In the genomic region with DNA sequence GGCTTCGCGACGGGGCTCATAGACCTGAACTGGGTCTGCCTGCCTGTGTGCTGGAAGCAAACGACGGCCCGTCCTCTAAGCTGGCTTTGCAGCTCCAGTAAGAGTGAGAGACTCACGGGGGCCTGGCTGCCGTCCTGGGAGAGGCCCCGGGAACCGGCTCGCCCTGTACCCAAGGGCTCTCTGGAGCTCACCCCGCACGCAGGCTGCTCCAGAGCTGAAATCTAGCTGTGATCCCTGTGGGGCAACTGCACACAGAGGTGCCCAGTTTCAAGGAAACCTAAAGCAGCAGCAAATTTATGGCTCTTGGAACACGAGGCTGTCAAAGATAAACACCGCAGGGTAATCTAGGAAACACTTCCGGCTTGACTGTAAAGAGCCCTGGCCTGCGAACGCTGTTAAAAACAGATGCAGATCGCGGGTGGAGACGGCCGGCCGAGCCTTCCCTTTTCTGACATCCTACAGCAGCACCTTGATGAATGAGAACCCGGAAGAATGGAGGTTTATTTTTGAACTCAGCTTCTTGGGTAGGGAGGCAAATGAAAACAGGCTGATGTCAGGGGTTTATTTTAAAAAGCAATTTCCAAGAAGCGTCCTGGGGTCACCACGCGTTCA, we compare ENCODE assay signal across 9 cellular contexts. TPM values are rescaled to one million over a fixed set of nuclear protein-coding genes. Genes with fewer than 3 reads are reported as not detected.
DNase-seq lines count a peak whose midpoint lies in the region; TF ChIP-seq lines count a peak whose summit lies in the region.
"Had no signal": no experiment of that assay in that cellular context is flagged by ENCODE, and none has a peak within 500 bp of the region (broad histone marks: within the 10 kb centered on the region; RNA-seq: fewer than 3 reads in every experiment).

No MANE protein-coding gene starts in this region.

- TF ChIP-seq POLR2A in adrenal gland (IDR thresholded peaks at IDR 0.05): no peak

- H3K36me3 ChIP-seq in duodenal mucosa (ENCODE audit: control insufficient read depth in 1 of 2, insufficient read depth in 2 of 2, low read length in 2 of 2) (peaks cover 0 to 3% of the 10 kb centered on the region in 2 donors), adrenal gland (replicated peaks in 1 of 2) (peaks cover 0 to 19% of the 10 kb centered on the region in 2 donors)

- H3K4me3 ChIP-seq in duodenal mucosa (ENCODE audit: low read depth in 1 of 2, low read length in 2 of 2) (peak overlapping the region in 1 of 2 donors; percentile 26), adrenal gland (no peak overlapping the region)

- intact Hi-C loops in adrenal gland (cut with DNase I): loop anchor here in 1 of 2 donors (10.0 kb wide), 1 partner anchor 127 kb away; the partner anchor contains the start of gene GNA12

- no peaks in the 10 kb centered on the region for H3K9me3 ChIP-seq in duodenal mucosa (ENCODE audit: control insufficient read depth in 1 of 2, low read length in 2 of 2)
- no peaks in the 10 kb centered on the region for H3K9me3 ChIP-seq in adrenal gland (replicated peaks in 1 of 3)

- peaks cover 11% of the 10 kb centered on the region for H3K27me3 Mint-ChIP-seq in nephron progenitor cell (ENCODE audit: low read depth, poor library complexity)

- H3K27ac ChIP-seq in duodenal mucosa (ENCODE audit: low read depth, low read length) (peak overlapping the region; percentile 13), adrenal gland (peak overlapping the region in 2 of 5 donors; percentile 3 to 73)
- H3K27ac ChIP-seq: HL-60 had no signal

- H3K4me1 Mint-ChIP-seq in nephron progenitor cell: peaks cover 79% of the 10 kb centered on the region

- peaks cover 20 to 24% of the 10 kb centered on the region in 2 donors for H3K4me1 ChIP-seq in duodenal mucosa (ENCODE audit: control insufficient read depth in 1 of 2, insufficient read depth in 2 of 2, low read length in 2 of 2)
- H3K4me1 ChIP-seq in adrenal gland (replicated peaks in 1 of 2): peaks cover 0 to 5% of the 10 kb centered on the region in 2 donors

- DNase-seq in DMS153 (lab: John Stamatoyannopoulos, UW) (peak; percentile 96), NCI-H510A (lab: John Stamatoyannopoulos, UW) (peak; percentile 69), nephron progenitor cell (peak; percentile 49), NCI-H2107 (lab: John Stamatoyannopoulos, UW) (no peak), adrenal gland (no peak), superior temporal gyrus (ENCODE audit: extremely low spot score) (no peak)
- DNase-seq in stimulated activated CD4-positive, alpha-beta T cell treated with anti-CD3 and anti-CD28 coated beads, Interleukin-4, amount 100 ng/mL, for 24 hours: no peak

- H3K9me3 Mint-ChIP-seq in nephron progenitor cell: no peaks in the 10 kb centered on the region

- TF ChIP-seq CTCF in nephron progenitor cell (IDR thresholded peaks at IDR 0.05): no peak
- no peak for TF ChIP-seq CTCF in adrenal gland (IDR thresholded peaks at IDR 0.05)

- peak overlapping the region; percentile 27 to 45 for H3K9ac ChIP-seq in duodenal mucosa (ENCODE audit: low read depth in 1 of 2, low read length in 2 of 2)

- peak overlapping the region; percentile 73 for H3K4me3 Mint-ChIP-seq in nephron progenitor cell

- peaks cover 33% of the 10 kb centered on the region for H3K36me3 Mint-ChIP-seq in nephron progenitor cell (ENCODE audit: low read depth)

- H3K27ac Mint-ChIP-seq in nephron progenitor cell: peak overlapping the region; percentile 99

- H3K27me3 ChIP-seq in duodenal mucosa (ENCODE audit: control insufficient read depth in 1 of 2, insufficient read depth in 2 of 2, low read length in 2 of 2): no peaks in the 10 kb centered on the region
- no peaks in the 10 kb centered on the region for H3K27me3 ChIP-seq in adrenal gland

- WGBS in adrenal gland, 4 donors: 42 to 62% (median 49%) methylated on average over 20 to 27 of the region's 27 CpGs

RNA-seq across cellular contexts. Expression of gene AMZ1, which starts 29.4 kb away (rescaled TPM):
- under 1 TPM in 2 of 8 donors, not detected in 6; 0.14 to 0.36 TPM for total RNA-seq in adrenal gland
- under 1 TPM; 0.07 to 0.32 (median 0.07) TPM for polyA plus RNA-seq in adrenal gland

Comparison
In these comparisons a context has a peak if more than half of its experiments do, and no peak if none do; other contexts are left out.
1. DNase-seq: peak in DMS153 (single experiment), NCI-H510A (single experiment) and nephron progenitor cell (single experiment); none in NCI-H2107 (single experiment), adrenal gland (0 of 7), superior temporal gyrus (single experiment) and stimulated activated CD4-positive, alpha-beta T cell treated with anti-CD3 and anti-CD28 coated beads, Interleukin-4, amount 100 ng/mL, for 24 hours (single experiment).